In genomic region chr16:17379121-17379571, GRCh38 we compare ENCODE assay signal across 11 cellular contexts.
DNase-seq lines count a peak whose midpoint lies in the region; ATAC-seq and TF ChIP-seq lines count a peak whose summit lies in the region.
"Had no signal": no experiment of that assay in that cellular context is flagged by ENCODE, and none has a peak within 500 bp of the region (broad histone marks: within the 10 kb centered on the region; RNA-seq: fewer than 3 reads in every experiment).

No MANE protein-coding gene starts in this region.

- H3K27ac ChIP-seq in SJSA1 (peak overlapping the region; percentile 17; the same call in 1 of the 2 replicates), ovary (no peak overlapping the region), tibial nerve (peak overlapping the region in 2 of 4 donors; percentile 44 to 73)

- peak; percentile 72 for DNase-seq in BE2C
- DNase-seq in SJSA1 (ENCODE audit: low read depth in 1 of 2, low spot score in 2 of 2) = no peak
- DNase-seq in Right ventricle myocardium inferior (ENCODE audit: missing footprints) = no peak
- peak in 4 of 5 donors; percentile 42 to 59 (median 48) for DNase-seq in ovary
- no peak for DNase-seq in tibial nerve (ENCODE audit: low spot score in 2 of 2)
- no peak for DNase-seq in NCI-H524 (lab: John Stamatoyannopoulos, UW)
- DNase-seq: C1 segment of cervical spinal cord, GOT3, NCI-H69 had no signal

- H3K9me3 ChIP-seq in BE2C (no peaks in the 10 kb centered on the region), SJSA1 (replicated peaks) (no peaks in the 10 kb centered on the region), ovary (no peaks in the 10 kb centered on the region), tibial nerve (no peaks in the 10 kb centered on the region)

- WGBS in ovary, 3 donors = 24 to 32% (median 30%) methylated on average over 7 of the region's 7 CpGs
- 53% methylated on average over 7 of the region's 7 CpGs for WGBS in tibial nerve, 2 donors

- TF ChIP-seq POLR2A in ovary (IDR thresholded peaks at IDR 0.05) (no peak), tibial nerve (IDR thresholded peaks at IDR 0.05) (no peak)

- H3K4me1 ChIP-seq in BE2C = peaks cover 26% of the 10 kb centered on the region
- peaks cover 61% of the 10 kb centered on the region for H3K4me1 ChIP-seq in SJSA1 (replicated peaks)
- H3K4me1 ChIP-seq in ovary (ENCODE audit: insufficient read depth) = peaks cover 11% of the 10 kb centered on the region
- peaks cover 0 to 46% (median 17%) of the 10 kb centered on the region in 4 donors for H3K4me1 ChIP-seq in tibial nerve

- intact Hi-C loops in Right ventricle myocardium inferior (cut with DNase I) = no loop called here
- intact Hi-C loops in ovary (cut with DNase I) = no loop called here

- TF ChIP-seq CTCF in BE2C (IDR thresholded peaks at IDR 0.05; ENCODE audit: low read depth, low read length) (no peak), ovary (IDR thresholded peaks at IDR 0.05) (no peak), tibial nerve (IDR thresholded peaks at IDR 0.05) (no peak)

- H3K4me3 ChIP-seq in BE2C (ENCODE audit: low read depth, low read length) (no peak overlapping the region), SJSA1 (no peak overlapping the region), ovary (no peak overlapping the region), tibial nerve (no peak overlapping the region)

- ATAC-seq in Right ventricle myocardium inferior = peak; percentile 67
- ATAC-seq in GM18909 (IDR thresholded peaks at IDR 0.05; ENCODE audit: poor library complexity, unreplicated experiment) = no peak
- ATAC-seq in GM19351 (IDR thresholded peaks at IDR 0.05; ENCODE audit: unreplicated experiment) = no peak

- H3K36me3 ChIP-seq in BE2C (no peaks in the 10 kb centered on the region), SJSA1 (no peaks in the 10 kb centered on the region), ovary (no peaks in the 10 kb centered on the region), tibial nerve (no peaks in the 10 kb centered on the region)

- no peak for TF ChIP-seq EP300 in ovary (IDR thresholded peaks at IDR 0.05)
- no peak for TF ChIP-seq EP300 in tibial nerve (IDR thresholded peaks at IDR 0.05)

- H3K27me3 ChIP-seq in BE2C (no peaks in the 10 kb centered on the region), SJSA1 (replicated peaks) (no peaks in the 10 kb centered on the region), ovary (no peaks in the 10 kb centered on the region), tibial nerve (no peaks in the 10 kb centered on the region)

Comparison
In these comparisons a context has a peak if more than half of its experiments do, and no peak if none do; other contexts are left out.
1. DNase-seq: peak in BE2C (single experiment) and ovary (4 of 5); none in SJSA1 (0 of 2), Right ventricle myocardium inferior (single experiment), tibial nerve (0 of 2) and NCI-H524 (0 of 2).